In genomic region chr2:164837807-164838206, GRCh38 we compare ENCODE assay signal across 22 cellular contexts. TPM values are rescaled to one million over a fixed set of nuclear protein-coding genes. Genes with fewer than 3 reads are reported as not detected.
DNase-seq lines count a peak whose midpoint lies in the region; ATAC-seq, FAIRE-seq and TF ChIP-seq lines count a peak whose summit lies in the region.
"Had no signal": no experiment of that assay in that cellular context is flagged by ENCODE, and none has a peak within 500 bp of the region (broad histone marks: within the 10 kb centered on the region; RNA-seq: fewer than 3 reads in every experiment).

No MANE protein-coding gene starts in this region.

- no peak for TF ChIP-seq EP300 in HepG2 (IDR thresholded peaks at IDR 0.05; ENCODE audit: low read depth in 2 of 2, low read length in 2 of 2)
- TF ChIP-seq EP300 in HepG2 (CRISPR knock-in tag; IDR thresholded peaks at IDR 0.05; ENCODE audit: borderline replicate concordance), result no peak

- H3K27ac Mint-ChIP-seq in Calu3 (ENCODE audit: unreplicated experiment), result peak overlapping the region; percentile 73
- H3K27ac Mint-ChIP-seq: CD14-positive monocyte had no signal

- no peaks in the 10 kb centered on the region for H3K27me3 Mint-ChIP-seq in Calu3 (ENCODE audit: unreplicated experiment)

- H3K9ac ChIP-seq in HepG2 (ENCODE audit: insufficient read depth, low read depth, low read length) (no peak overlapping the region), smooth muscle cell (ENCODE audit: low read depth) (no peak overlapping the region)

- 38 to 40% methylated on average over 3 of the region's 3 CpGs for WGBS in body of pancreas, 2 donors
- WGBS in HepG2 (ENCODE audit: low lambda C conversion rate), result 90% methylated on average over 3 of the region's 3 CpGs
- WGBS in smooth muscle cell (ENCODE audit: low lambda C conversion rate), result 93% methylated on average over 3 of the region's 3 CpGs

- ATAC-seq in body of pancreas, result no peak
- ATAC-seq in HepG2, result no peak
- no peak for ATAC-seq in left colon
- ATAC-seq: activated T-cell treated with anti-CD3 and anti-CD28 coated beads, Interleukin-2, amount 50 U/mL, for 4 hours; left lung; upper lobe of right lung had no signal

- H3K4me1 ChIP-seq in body of pancreas (peaks cover 43% of the 10 kb centered on the region), HepG2 (ENCODE audit: insufficient read depth, low read length) (peaks cover 55% of the 10 kb centered on the region), smooth muscle cell (ENCODE audit: low read depth) (no peaks in the 10 kb centered on the region)

- TF ChIP-seq POLR2A in body of pancreas (IDR thresholded peaks at IDR 0.05) (no peak), HepG2 (IDR thresholded peaks at IDR 0.05; ENCODE audit: insufficient read depth in 1 of 2, low read depth in 2 of 2, low read length in 2 of 2) (peak in 1 of 2 experiments; percentile 33; a peak in 1 of 4 replicates)

- H3F3A ChIP-seq in smooth muscle cell (ENCODE audit: low read depth), result peaks cover 3% of the 10 kb centered on the region

- CTCF ChIA-PET in Calu3 (lab: Charles Lee) (no interaction called here), HepG2 (lab: Yijun Ruan, JAX; ENCODE audit: low intra/inter-chr PET ratio, low total read pairs) (no interaction called here)

- H3K4me3 ChIP-seq in body of pancreas (no peak overlapping the region), HepG2 (replicated peaks in 1 of 3; ENCODE audit: insufficient read depth in 1 of 3, low read depth in 2 of 3, low read length in 3 of 3) (peak overlapping the region in 2 of 3 experiments; percentile 6 to 89; a peak in 3 of 6 replicates), smooth muscle cell (peak overlapping the region; percentile 80)

- H3K27me3 ChIP-seq in body of pancreas, result no peaks in the 10 kb centered on the region
- H3K27me3 ChIP-seq in HepG2 (ENCODE audit: control insufficient read depth in 1 of 2, insufficient read depth in 2 of 2, low read length in 2 of 2), result no peaks in the 10 kb centered on the region; a peak in 1 of 5 replicates
- H3K27me3 ChIP-seq in smooth muscle cell (ENCODE audit: low read depth), result no peaks in the 10 kb centered on the region
- H3K27me3 ChIP-seq: upper lobe of right lung had no signal

- DNase-seq in Calu3 (no peak), body of pancreas (no peak), HepG2 (ENCODE audit: low spot score) (no peak), smooth muscle cell (lab: John Stamatoyannopoulos, UW; ENCODE audit: unreplicated experiment) (no peak), left colon (no peak), DMS153 (lab: John Stamatoyannopoulos, UW) (no peak), T-helper 2 cell (no peak)
- DNase-seq: activated CD4-positive, alpha-beta T cell treated with anti-CD3 and anti-CD28 coated beads for 1 hour; activated naive CD4-positive, alpha-beta T cell treated with Interleukin-2 at 50 U/mL for 16 hours; activated T-cell treated with anti-CD3 and anti-CD28 coated beads, Interleukin-2, amount 50 U/mL, for 4 hours; amygdala; DMS 273 treated with DMSO at 0.1 percent for 48 hours; left lung; NCI-H2081 treated with DMSO at 0.1 percent for 48 hours; NCI-H446; OCI-M1; SHP77; stimulated activated CD4-positive, alpha-beta T cell treated with anti-CD3 and anti-CD28 coated beads, Interleukin-4, amount 100 ng/mL, for 24 hours; stimulated activated naive CD4-positive, alpha-beta T cell treated with Interleukin-2 at 50 U/mL for 16 hours; upper lobe of right lung had no signal

- no peak for TF ChIP-seq RAD21 in HepG2 (CRISPR knock-in tag; IDR thresholded peaks at IDR 0.05)

- H3K79me2 ChIP-seq in HepG2 (ENCODE audit: insufficient read depth, low read length) (peaks cover 89% of the 10 kb centered on the region), smooth muscle cell (ENCODE audit: low read depth) (peaks cover 30% of the 10 kb centered on the region)

- H3K9me3 ChIP-seq in body of pancreas, result no peaks in the 10 kb centered on the region
- no peaks in the 10 kb centered on the region for H3K9me3 ChIP-seq in HepG2 (ENCODE audit: low read length)
- no peaks in the 10 kb centered on the region for H3K9me3 ChIP-seq in smooth muscle cell (replicated peaks; ENCODE audit: low read depth)
- H3K9me3 ChIP-seq: left lung, upper lobe of right lung had no signal

- POLR2A ChIA-PET in HepG2 (lab: Yijun Ruan, JAX), result no interaction called here

- intact Hi-C loops in Calu3 (cut with micrococcal nuclease; ENCODE audit: unreplicated experiment) (no loop called here), body of pancreas (cut with DNase I) (no loop called here), HepG2 (cut with micrococcal nuclease; ENCODE audit: unreplicated experiment) (no loop called here), left colon (cut with DNase I, micrococcal nuclease) (no loop called here)

- no peak overlapping the region for H2AFZ ChIP-seq in HepG2 (ENCODE audit: low read length)
- H2AFZ ChIP-seq in smooth muscle cell (ENCODE audit: low read depth), result no peak overlapping the region

- H3K4me3 Mint-ChIP-seq in Calu3 (ENCODE audit: low read depth, unreplicated experiment), result peak overlapping the region; percentile 97
- H3K4me3 Mint-ChIP-seq: activated T-cell treated with anti-CD3 and anti-CD28 coated beads, Interleukin-2, amount 50 U/mL, for 4 hours; CD14-positive monocyte had no signal

- in situ Hi-C loops in HepG2 (cut with HindIII; ENCODE audit: extremely low pct_ligation_motif_present, low pct_unique_long_range_greater_than_20kb), result no loop called here

- peaks cover 38% of the 10 kb centered on the region for H3K36me3 Mint-ChIP-seq in Calu3 (ENCODE audit: insufficient read depth, unreplicated experiment)

- H3K27ac ChIP-seq in body of pancreas, result peak overlapping the region; percentile 66 to 100 (median 88)
- peak overlapping the region; percentile 99 for H3K27ac ChIP-seq in HepG2 (ENCODE audit: extremely low read length, insufficient read depth, low read length)
- H3K27ac ChIP-seq in smooth muscle cell (ENCODE audit: low read depth), result no peak overlapping the region

- no peaks in the 10 kb centered on the region for H3K36me3 ChIP-seq in body of pancreas (replicated peaks in 1 of 2; ENCODE audit: insufficient read depth in 1 of 2, low read depth in 2 of 2)
- 0 out of 5 replicates have a peak, but pooled peaks cover 2 to 4% of the 10 kb centered on the region in 2 experiments for H3K36me3 ChIP-seq in HepG2 (replicated peaks in 1 of 2; ENCODE audit: control insufficient read depth in 1 of 2, insufficient read depth in 2 of 2, low read length in 2 of 2)
- H3K36me3 ChIP-seq in smooth muscle cell (ENCODE audit: low read depth), result no peaks in the 10 kb centered on the region
- H3K36me3 ChIP-seq: left lung, upper lobe of right lung had no signal

- H3K4me2 ChIP-seq in HepG2 (ENCODE audit: low read depth, low read length) (peak overlapping the region; percentile 89), smooth muscle cell (no peak overlapping the region)

- peaks cover 30% of the 10 kb centered on the region for H3K4me1 Mint-ChIP-seq in Calu3 (ENCODE audit: low read depth, unreplicated experiment)

- no peak for TF ChIP-seq CTCF in Calu3 (IDR thresholded peaks at IDR 0.05; ENCODE audit: unreplicated experiment)
- TF ChIP-seq CTCF in body of pancreas (IDR thresholded peaks at IDR 0.05), result no peak
- no peak for TF ChIP-seq CTCF in HepG2 (CRISPR knock-in tag; IDR thresholded peaks at IDR 0.05)
- TF ChIP-seq CTCF in smooth muscle cell (IDR thresholded peaks at IDR 0.05; ENCODE audit: borderline replicate concordance, insufficient read depth, poor library complexity, severe bottlenecking), result no peak

- H4K20me1 ChIP-seq in HepG2 (ENCODE audit: insufficient read depth, low read length), result no peaks in the 10 kb centered on the region
- H4K20me1 ChIP-seq in smooth muscle cell (ENCODE audit: low read depth), result no peaks in the 10 kb centered on the region

- no TSS peak for BruUV-seq in Calu3 (replicated peaks; lab: Mats Ljungman, UMichigan)
- no TSS peak for BruUV-seq in HepG2 (replicated peaks; lab: Mats Ljungman, UMichigan)

- no peaks in the 10 kb centered on the region for H3K9me3 Mint-ChIP-seq in Calu3 (ENCODE audit: low read depth, unreplicated experiment)
- H3K9me3 Mint-ChIP-seq: activated T-cell treated with anti-CD3 and anti-CD28 coated beads, Interleukin-2, amount 50 U/mL, for 4 hours had no signal

- FAIRE-seq in HepG2 (lab: Jason Lieb, UNC), result no peak
- FAIRE-seq: H1 had no signal

TF ChIP-seq in HepG2, 621 proteins besides CTCF, POLR2A, EP300 and RAD21 (continues in another document):
- TF ChIP-seq RCOR2 (CRISPR knock-in tag; IDR thresholded peaks at IDR 0.05) (peak; percentile 66; the same call in 1 of the 2 replicates), POGZ (CRISPR knock-in tag; IDR thresholded peaks at IDR 0.05) (peak; percentile 83), ISL2 (CRISPR knock-in tag; IDR thresholded peaks at IDR 0.05) (no peak), AGO2 (optimal IDR thresholded peaks at IDR 0.05; ENCODE audit: low read depth, low read length) (peak; percentile 4)

RNA-seq across cellular contexts. Expression of gene COBLL1, which starts 3.8 kb away (rescaled TPM):
- total RNA-seq in Calu3 (2022), result 44.9 and 56.9 TPM in 2 replicates
- 100 to 1,000 TPM; 104 to 140 TPM for total RNA-seq in body of pancreas
- total RNA-seq in HepG2 (2016; rRNA removed; fragmentation: Illumina TruSeq; extraction: Trizol), result 85.4 and 86.8 TPM in 2 replicates
- 35.1 and 42.3 TPM in 2 replicates for total RNA-seq in HepG2 (2016; cell fraction: cytosol; rRNA removed; fragmentation: Illumina TruSeq; extraction: Trizol; ENCODE audit: low read depth)
- total RNA-seq in HepG2 (2016; cell fraction: insoluble cytoplasmic fraction; rRNA removed; fragmentation: Illumina TruSeq; extraction: Trizol), result 73.7 and 77.7 TPM in 2 replicates
- 71.4 and 76.7 TPM in 2 replicates for total RNA-seq in HepG2 (2016; cell fraction: membrane; rRNA removed; fragmentation: Illumina TruSeq; extraction: Trizol)
- 248 and 259 TPM in 2 replicates for total RNA-seq in HepG2 (2016; cell fraction: nucleus; rRNA removed; fragmentation: Illumina TruSeq; extraction: Trizol)
- polyA plus RNA-seq in HepG2 (2011; rRNA removed), result 24.8 and 32.6 TPM in 2 replicates
- 19.5 and 26.5 TPM in 2 replicates for polyA plus RNA-seq in HepG2 (2011; cell fraction: cytosol; rRNA removed)
- 33.4 and 41.2 TPM in 2 replicates for polyA plus RNA-seq in HepG2 (2011; cell fraction: nucleus; rRNA removed)
- 31.4 and 38.1 TPM in 2 replicates for polyA plus RNA-seq in HepG2 (2012)
- 6.4 and 6.8 TPM in 2 replicates for polyA plus RNA-seq in HepG2 (2016; cell fraction: cytosol; fragmentation: Illumina TruSeq; extraction: Trizol; ENCODE audit: low read depth)
- 88.1 and 93.4 TPM in 2 replicates for polyA plus RNA-seq in HepG2 (2016; cell fraction: insoluble cytoplasmic fraction; fragmentation: Illumina TruSeq; extraction: Trizol; ENCODE audit: low read depth)
- polyA plus RNA-seq in HepG2 (2016; cell fraction: membrane; fragmentation: Illumina TruSeq; extraction: Trizol; ENCODE audit: low read depth), result 23.7 and 27.6 TPM in 2 replicates
- 92.3 and 103 TPM in 2 replicates for polyA plus RNA-seq in HepG2 (2016; cell fraction: nucleus; fragmentation: Illumina TruSeq; extraction: Trizol; ENCODE audit: insufficient read depth, low read depth)
- 16.0 and 59.5 TPM in 2 replicates for polyA minus RNA-seq in HepG2 (2011; rRNA and poly(A)+ RNA removed; ENCODE audit: low replicate concordance)
- 45.9 and 59.2 TPM in 2 replicates for polyA minus RNA-seq in HepG2 (2011; cell fraction: cytosol; rRNA and poly(A)+ RNA removed)
- polyA minus RNA-seq in HepG2 (2011; cell fraction: nucleus; rRNA and poly(A)+ RNA removed), result 337 and 403 TPM in 2 replicates
- total RNA-seq in smooth muscle cell, result 13.9 and 17.4 TPM in 2 replicates
- 5.2 and 8.3 TPM in 2 replicates for polyA plus RNA-seq in smooth muscle cell
- total RNA-seq in left colon, result 10 to 100 TPM; 25.5 to 33.3 TPM

Comparison
In these comparisons a context has a peak if more than half of its experiments do, and no peak if none do; other contexts are left out.
1. H3K4me3 ChIP-seq: peak in HepG2 (2 of 3) and smooth muscle cell (single experiment); none in body of pancreas (0 of 2).